Comparison of ENCODE assay signal across 20 cellular contexts in the genomic region with DNA sequence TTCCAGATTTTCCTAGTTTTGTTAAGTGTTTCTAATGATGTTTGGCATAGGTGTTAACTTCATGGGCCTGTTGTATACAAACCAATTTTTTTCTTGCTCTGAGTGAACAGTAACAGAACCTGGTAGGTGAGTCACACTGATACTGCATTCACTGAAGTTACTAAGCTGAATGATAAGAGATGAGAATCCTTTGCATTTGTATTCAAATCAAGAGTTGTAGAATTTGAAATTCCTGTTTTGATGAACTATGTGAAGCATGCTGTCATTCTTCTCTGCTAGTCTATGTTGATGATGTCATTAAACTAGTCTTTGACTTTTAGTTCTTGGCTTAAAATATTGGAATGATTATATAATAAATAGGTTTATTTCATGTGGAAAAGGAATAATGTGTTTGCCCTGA. TPM values are rescaled to one million over a fixed set of nuclear protein-coding genes. Genes with fewer than 3 reads are reported as not detected.
A peak's percentile ranks its signal among the peaks of the same experiment; 100 is the strongest.
DNase-seq lines count a peak whose midpoint lies in the region; ATAC-seq and TF ChIP-seq lines count a peak whose summit lies in the region.
"Had no signal": no experiment of that assay in that cellular context is flagged by ENCODE, and none has a peak within 500 bp of the region (broad histone marks: within the 10 kb centered on the region; RNA-seq: fewer than 3 reads in every experiment).

No MANE protein-coding gene starts in this region.

- H3K4me3 ChIP-seq in GM12865 (ENCODE audit: low read depth, low read length): no peak overlapping the region
- H3K4me3 ChIP-seq: HAP-1, heart left ventricle, prostate gland, upper lobe of left lung had no signal

- POLR2A ChIA-PET in activated CD4-positive, alpha-beta memory T cell treated with anti-CD3 and anti-CD28 coated beads for 36 hours (lab: Charles Lee): interaction anchor here (1.2 kb wide), 1 partner anchor 100 kb away, joined by 3 read pairs; no protein-coding TSS in a partner anchor
- POLR2A ChIA-PET in activated CD4-positive, alpha-beta memory T cell treated with anti-CD3 and anti-CD28 coated beads, Interleukin-2, amount 10 ng/mL, durations not matched to agents 7 days and 5 days (lab: Charles Lee): interaction anchor here (1.0 kb wide), 1 partner anchor 245 kb away, joined by 3 read pairs; no protein-coding TSS in a partner anchor

- peaks cover 3% of the 10 kb centered on the region for H3K36me3 Mint-ChIP-seq in activated CD4-positive, alpha-beta memory T cell treated with anti-CD3 and anti-CD28 coated beads for 36 hours
- H3K36me3 Mint-ChIP-seq in activated CD4-positive, alpha-beta memory T cell treated with anti-CD3 and anti-CD28 coated beads, Interleukin-2, amount 10 ng/mL, durations not matched to agents 7 days and 5 days (ENCODE audit: low read depth): peaks cover under 1% of the 10 kb centered on the region

- intact Hi-C loops in activated CD4-positive, alpha-beta memory T cell treated with anti-CD3 and anti-CD28 coated beads for 36 hours (cut with micrococcal nuclease): loop anchor here (1.0 to 5.0 kb wide), 4 partner anchors 27 to 100 kb away; a partner anchor contains a TSS

- peaks cover 9% of the 10 kb centered on the region for H3K4me1 Mint-ChIP-seq in activated CD4-positive, alpha-beta memory T cell treated with anti-CD3 and anti-CD28 coated beads for 36 hours (ENCODE audit: low read depth)
- peaks cover 3% of the 10 kb centered on the region for H3K4me1 Mint-ChIP-seq in activated CD4-positive, alpha-beta memory T cell treated with anti-CD3 and anti-CD28 coated beads, Interleukin-2, amount 10 ng/mL, durations not matched to agents 7 days and 5 days

- H3K27ac Mint-ChIP-seq in activated CD4-positive, alpha-beta memory T cell treated with anti-CD3 and anti-CD28 coated beads for 36 hours: peak overlapping the region; percentile 26
- H3K27ac Mint-ChIP-seq in activated CD4-positive, alpha-beta memory T cell treated with anti-CD3 and anti-CD28 coated beads, Interleukin-2, amount 10 ng/mL, durations not matched to agents 7 days and 5 days: no peak overlapping the region
- H3K27ac Mint-ChIP-seq: activated CD4-positive, alpha-beta T cell treated with anti-CD3 and anti-CD28 coated beads, Interleukin-2, amount 10 ng/mL, durations not matched to agents 24 days and 14 days; activated naive CD4-positive, alpha-beta T cell treated with anti-CD3 and anti-CD28 coated beads for 36 hours had no signal

- no peak for DNase-seq in activated CD4-positive, alpha-beta memory T cell treated with anti-CD3 and anti-CD28 coated beads for 36 hours
- DNase-seq in activated CD4-positive, alpha-beta memory T cell treated with anti-CD3 and anti-CD28 coated beads, Interleukin-2, amount 10 ng/mL, durations not matched to agents 7 days and 5 days: no peak
- DNase-seq in GM12865 (ENCODE audit: low read depth) (peak; percentile 14), amniotic epithelial cell (ENCODE audit: low read depth) (peak; percentile 40), kidney tubule cell (ENCODE audit: low spot score) (peak; percentile 26), germinal center (ENCODE audit: low spot score) (no peak), hypothalamus (lab: John Stamatoyannopoulos, UW) (no peak)
- DNase-seq: activated CD4-positive, alpha-beta T cell treated with anti-CD3 and anti-CD28 coated beads, Interleukin-2, amount 10 ng/mL, durations not matched to agents 24 days and 14 days; activated naive CD4-positive, alpha-beta T cell treated with anti-CD3 and anti-CD28 coated beads for 36 hours; BE2C; cerebellar nuclear complex; DMS53; heart left ventricle; mesenchymal stem cell; NCI-H1092 treated with DMSO at 0.1 percent for 48 hours; NCI-H2029; upper lobe of left lung had no signal

- TF ChIP-seq CTCF in GM12865 (IDR thresholded peaks at IDR 0.05; ENCODE audit: insufficient read depth, low read depth, low read length, missing control alignments): no peak

- CTCF ChIA-PET in activated CD4-positive, alpha-beta memory T cell treated with anti-CD3 and anti-CD28 coated beads for 36 hours (lab: Charles Lee): no interaction called here
- CTCF ChIA-PET in activated CD4-positive, alpha-beta memory T cell treated with anti-CD3 and anti-CD28 coated beads, Interleukin-2, amount 10 ng/mL, durations not matched to agents 7 days and 5 days (lab: Charles Lee): no interaction called here

- H3K9me3 Mint-ChIP-seq in activated CD4-positive, alpha-beta memory T cell treated with anti-CD3 and anti-CD28 coated beads for 36 hours: no peaks in the 10 kb centered on the region
- no peaks in the 10 kb centered on the region for H3K9me3 Mint-ChIP-seq in activated CD4-positive, alpha-beta memory T cell treated with anti-CD3 and anti-CD28 coated beads, Interleukin-2, amount 10 ng/mL, durations not matched to agents 7 days and 5 days
- H3K9me3 Mint-ChIP-seq: activated CD4-positive, alpha-beta T cell treated with anti-CD3 and anti-CD28 coated beads, Interleukin-2, amount 10 ng/mL, durations not matched to agents 24 days and 14 days; activated naive CD4-positive, alpha-beta T cell treated with anti-CD3 and anti-CD28 coated beads for 36 hours had no signal

- H3K27me3 Mint-ChIP-seq in activated CD4-positive, alpha-beta memory T cell treated with anti-CD3 and anti-CD28 coated beads for 36 hours: no peaks in the 10 kb centered on the region
- H3K27me3 Mint-ChIP-seq in activated CD4-positive, alpha-beta memory T cell treated with anti-CD3 and anti-CD28 coated beads, Interleukin-2, amount 10 ng/mL, durations not matched to agents 7 days and 5 days: no peaks in the 10 kb centered on the region
- H3K27me3 Mint-ChIP-seq: activated CD4-positive, alpha-beta T cell treated with anti-CD3 and anti-CD28 coated beads, Interleukin-2, amount 10 ng/mL, durations not matched to agents 24 days and 14 days had no signal

- no peak overlapping the region for H3K4me3 Mint-ChIP-seq in activated CD4-positive, alpha-beta memory T cell treated with anti-CD3 and anti-CD28 coated beads for 36 hours
- H3K4me3 Mint-ChIP-seq in activated CD4-positive, alpha-beta memory T cell treated with anti-CD3 and anti-CD28 coated beads, Interleukin-2, amount 10 ng/mL, durations not matched to agents 7 days and 5 days: no peak overlapping the region
- H3K4me3 Mint-ChIP-seq: activated CD4-positive, alpha-beta T cell treated with anti-CD3 and anti-CD28 coated beads, Interleukin-2, amount 10 ng/mL, durations not matched to agents 24 days and 14 days; activated naive CD4-positive, alpha-beta T cell treated with anti-CD3 and anti-CD28 coated beads for 36 hours had no signal

- no peak for ATAC-seq in GM21360 (IDR thresholded peaks at IDR 0.05; ENCODE audit: unreplicated experiment)
- ATAC-seq: heart left ventricle had no signal

RNA-seq across cellular contexts. Expression of a gene that starts 37.9 kb away (rescaled TPM):
- total RNA-seq in activated CD4-positive, alpha-beta memory T cell treated with anti-CD3 and anti-CD28 coated beads for 36 hours: 10 to 100 TPM; 61.1 to 62.8 TPM
- total RNA-seq in activated CD4-positive, alpha-beta memory T cell treated with anti-CD3 and anti-CD28 coated beads, Interleukin-2, amount 10 ng/mL, durations not matched to agents 7 days and 5 days: 10 to 100 TPM; 66.9 to 71.5 TPM

Comparison
In these comparisons a context has a peak if more than half of its experiments do, and no peak if none do; other contexts are left out.
1. DNase-seq: peak in GM12865 (single experiment), amniotic epithelial cell (single experiment) and kidney tubule cell (single experiment); none in activated CD4-positive, alpha-beta memory T cell treated with anti-CD3 and anti-CD28 coated beads for 36 hours (single experiment), activated CD4-positive, alpha-beta memory T cell treated with anti-CD3 and anti-CD28 coated beads, Interleukin-2, amount 10 ng/mL, durations not matched to agents 7 days and 5 days (single experiment), germinal center (single experiment) and hypothalamus (0 of 51).